ENCODE assay signal across 19 cellular contexts in the genomic region with DNA sequence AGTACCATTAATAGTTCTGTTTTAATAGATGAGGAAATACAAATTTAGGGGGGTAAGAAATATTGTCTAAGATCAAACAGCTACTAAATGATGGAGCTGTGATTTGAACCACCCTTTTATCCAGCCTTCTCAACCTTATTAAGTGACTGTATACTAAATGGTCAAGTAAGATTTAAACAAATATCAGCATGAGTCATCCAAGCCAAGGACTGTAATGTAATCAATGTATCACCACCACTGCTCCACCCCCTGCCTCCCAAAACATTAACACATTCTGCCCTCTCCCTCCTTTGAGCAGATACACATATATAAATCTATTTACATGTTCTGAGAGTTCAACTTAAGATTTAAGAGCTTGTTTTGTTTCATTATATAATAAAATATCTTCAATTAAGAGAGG. TPM values are rescaled to one million over a fixed set of nuclear protein-coding genes. Genes with fewer than 3 reads are reported as not detected.
DNase-seq lines count a peak whose midpoint lies in the region; ATAC-seq, FAIRE-seq and TF ChIP-seq lines count a peak whose summit lies in the region.
"Had no signal": no experiment of that assay in that cellular context is flagged by ENCODE, and none has a peak within 500 bp of the region (broad histone marks: within the 10 kb centered on the region; RNA-seq: fewer than 3 reads in every experiment).

No MANE protein-coding gene starts in this region.

- H4K20me1 ChIP-seq in osteoblast (ENCODE audit: insufficient read depth, low read length) = no peaks in the 10 kb centered on the region

- H3K27ac ChIP-seq in Panc1 (ENCODE audit: low read length) (no peak overlapping the region), osteoblast (ENCODE audit: low read depth, low read length) (no peak overlapping the region)
- H3K27ac ChIP-seq: esophagus muscularis mucosa, heart right ventricle, right lobe of liver, testis had no signal

- no peak for TF ChIP-seq POLR2A in H54 (IDR thresholded peaks at IDR 0.05; ENCODE audit: low read depth, low read length)

- H3K9me3 ChIP-seq in Panc1 (ENCODE audit: control insufficient read depth, insufficient read depth, low read depth, low read length) (no peaks in the 10 kb centered on the region), osteoblast (ENCODE audit: low read depth, low read length) (no peaks in the 10 kb centered on the region)
- H3K9me3 ChIP-seq: esophagus muscularis mucosa, heart right ventricle, right lobe of liver, testis had no signal

- no peak for TF ChIP-seq CTCF in Panc1 (IDR thresholded peaks at IDR 0.05)
- no peak for TF ChIP-seq CTCF in osteoblast (IDR thresholded peaks at IDR 0.05; ENCODE audit: extremely low read depth, low read depth, low read length)

- H3K4me1 ChIP-seq in Panc1 (ENCODE audit: control insufficient read depth, insufficient read depth, low read length) = no peaks in the 10 kb centered on the region; the same call in 1 of the 2 replicates
- H3K4me1 ChIP-seq in osteoblast (ENCODE audit: insufficient read depth, low read length) = peaks cover 3% of the 10 kb centered on the region
- H3K4me1 ChIP-seq: right lobe of liver, testis had no signal

- no TSS peak for BruUV-seq in Panc1 (replicated peaks; lab: Mats Ljungman, UMichigan)

- no peaks in the 10 kb centered on the region for H3K79me2 ChIP-seq in osteoblast (ENCODE audit: insufficient read depth, low read length)

- ATAC-seq in Panc1 = no peak
- no peak for ATAC-seq in HG03108 (IDR thresholded peaks at IDR 0.05; ENCODE audit: unreplicated experiment)
- ATAC-seq in Right ventricle myocardium inferior = no peak
- no peak for ATAC-seq in HG02610 (IDR thresholded peaks at IDR 0.05; ENCODE audit: unreplicated experiment)
- ATAC-seq: heart right ventricle; stimulated activated memory B cell treated with anti-CD40 and anti-IgM and Interleukin-4, amounts not matched to agents 10 μg/mL and 1 μg/mL and 100 μg/mL, for 72 hours had no signal

- FAIRE-seq in H54 (lab: Jason Lieb, UNC) = peak; percentile 20

- no peak overlapping the region for H2AFZ ChIP-seq in osteoblast (ENCODE audit: low read length)

- H3K4me2 ChIP-seq in osteoblast (ENCODE audit: insufficient read depth, low read length) = no peak overlapping the region

- in situ Hi-C loops in Panc1 (cut with HindIII; ENCODE audit: low pct_unique_long_range_greater_than_20kb, low sequenced_read_pairs) = no loop called here

- H3K27me3 ChIP-seq in Panc1 (ENCODE audit: control insufficient read depth, insufficient read depth, low read length) = no peaks in the 10 kb centered on the region
- no peaks in the 10 kb centered on the region for H3K27me3 ChIP-seq in osteoblast (ENCODE audit: insufficient read depth, low read length)
- H3K27me3 ChIP-seq: esophagus muscularis mucosa, heart right ventricle, right lobe of liver, testis had no signal

- DNase-seq in H54 (ENCODE audit: insufficient read length, low spot score) (no peak), Panc1 (ENCODE audit: low read depth, low spot score) (peak; percentile 8), dermis blood vessel endothelial cell (peak; percentile 2), osteoblast (ENCODE audit: insufficient read length, low spot score, missing footprints) (peak; percentile 19), Right ventricle myocardium inferior (ENCODE audit: missing footprints) (no peak)
- DNase-seq: activated CD4-positive, CD25-positive, alpha-beta regulatory T cell treated with anti-CD3 and anti-CD28 coated beads, Interleukin-2, amount 50 U/mL, for 72 hours; activated naive CD8-positive, alpha-beta T cell treated with anti-CD3 and anti-CD28 coated beads, Interleukin-2, amount 10 ng/mL, durations not matched to agents 7 days and 5 days; CD8-positive, alpha-beta memory T cell; central memory CD4-positive, alpha-beta T cell; DMS79 treated with DMSO at 0.1 percent for 48 hours; effector CD4-positive, alpha-beta T cell; heart right ventricle; immature natural killer cell; right lobe of liver; testis had no signal

- CTCF ChIA-PET in Panc1 (lab: Charles Lee) = no interaction called here

- intact Hi-C loops in Panc1 (cut with micrococcal nuclease; ENCODE audit: unreplicated experiment) (no loop called here), Right ventricle myocardium inferior (cut with DNase I) (no loop called here)

- H3K36me3 ChIP-seq in Panc1 (ENCODE audit: control insufficient read depth, insufficient read depth, low read length) (peaks cover 2% of the 10 kb centered on the region; the same call in 1 of the 2 replicates), osteoblast (ENCODE audit: insufficient read depth, low read length) (no peaks in the 10 kb centered on the region)

- POLR2A ChIA-PET in Panc1 (lab: Charles Lee) = no interaction called here

- H3K4me3 ChIP-seq in Panc1 (ENCODE audit: low read depth in 2 of 2, low read length in 2 of 2) = no peak overlapping the region
- no peak overlapping the region for H3K4me3 ChIP-seq in osteoblast (ENCODE audit: insufficient read depth, low read length)
- H3K4me3 ChIP-seq: esophagus muscularis mucosa, heart right ventricle, right lobe of liver, testis had no signal

RNA-seq across cellular contexts. Expression of a gene that starts 58.9 kb away (rescaled TPM):
- total RNA-seq in Panc1 (2021; ENCODE audit: unreplicated experiment) (15.9 TPM), dermis blood vessel endothelial cell (28.2 and 36.6 TPM in 2 replicates), osteoblast (16.5 and 18.5 TPM in 2 replicates), Right ventricle myocardium inferior (10.5 TPM)
- 8.1 TPM for polyA plus RNA-seq in Panc1 (2012; ENCODE audit: insufficient read length)

Comparison
In these comparisons a context has a peak if more than half of its experiments do, and no peak if none do; other contexts are left out.
1. DNase-seq: peak in Panc1 (single experiment), dermis blood vessel endothelial cell (single experiment) and osteoblast (single experiment); none in H54 (single experiment) and Right ventricle myocardium inferior (single experiment).